25 cellular contexts compared by ENCODE assay signal in genomic region chr12:110923692-110924334, GRCh38. TPM values are rescaled to one million over a fixed set of nuclear protein-coding genes. Genes with fewer than 3 reads are reported as not detected.
"Had no signal": no experiment of that assay in that cellular context is flagged by ENCODE, and none has a peak within 500 bp of the region (broad histone marks: within the 10 kb centered on the region; RNA-seq: fewer than 3 reads in every experiment).

No MANE protein-coding gene starts in this region.

- H3K27ac ChIP-seq: KMS-11, RWPE1, SJCRH30 had no signal

- H3K9me3 ChIP-seq: SJCRH30 had no signal

- ATAC-seq: Panc1, PC-3, SK-N-SH treated with all-trans-retinoic acid at 6 μM for 48 hours had no signal

- H3K27me3 ChIP-seq: SJCRH30 had no signal

- H3K4me1 ChIP-seq: SJCRH30 had no signal

- H3K36me3 ChIP-seq: SJCRH30 had no signal

- H3K4me2 ChIP-seq: KMS-11 had no signal

- H3K4me3 ChIP-seq: SJCRH30 had no signal

- H3K9ac ChIP-seq: KMS-11 had no signal

- DNase-seq: IMR-90; Kasumi-1; MM.1S; NCI-H1092 treated with DMSO at 0.1 percent for 48 hours; NCI-H1436; NCI-H187; NCI-H2029; NCI-H2081 treated with DMSO at 0.1 percent for 48 hours; NCI-H2171; NCI-H226; NCI-H446; NCI-H510A; NCI-H524 treated with DMSO at 0.1 percent for 48 hours; NCI-H69; NCI-H774; NK-92 treated with Interleukin-12 subunit alpha and Interleukin-12 subunit beta, amount 100 ng/mL, for 24 hours; PC-3; SHP77; SJCRH30 had no signal

RNA-seq across cellular contexts. Expression of gene MYL2, which starts 3.4 kb away (rescaled TPM):
- total RNA-seq: HT-29, IMR-90, M059J, PC-3 had no signal
- polyA plus RNA-seq: IMR-90 had no signal
